In the genomic region with DNA sequence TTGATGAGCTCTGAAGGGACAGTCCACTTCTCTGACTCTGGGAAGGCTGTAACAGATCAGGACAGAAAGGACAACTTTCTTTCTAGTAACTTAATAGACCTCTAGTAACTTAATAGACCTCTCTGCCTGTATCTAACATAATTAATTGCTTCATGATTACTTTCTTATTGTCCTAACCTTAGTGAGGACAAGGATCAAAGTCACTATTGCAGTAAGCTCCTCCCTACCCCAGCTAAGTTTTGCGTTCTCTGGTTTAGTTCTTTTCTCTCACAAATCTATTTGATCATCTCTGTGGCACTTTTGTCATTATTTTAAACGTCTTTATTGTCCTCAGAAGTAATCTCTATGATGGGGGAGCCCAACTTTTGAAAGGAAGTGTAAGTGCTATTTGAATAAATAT, we compare ENCODE assay signal across 10 cellular contexts.
"Had no signal": no experiment of that assay in that cellular context is flagged by ENCODE, and none has a peak within 500 bp of the region (broad histone marks: within the 10 kb centered on the region; RNA-seq: fewer than 3 reads in every experiment).

No MANE protein-coding gene starts in this region.

- ATAC-seq: HCT116, K562 had no signal

- H3K4me3 Mint-ChIP-seq: HFFc6 had no signal

- H3K4me3 ChIP-seq: GM23248, HAP-1, K562 had no signal

- H3K9me3 ChIP-seq: HAP-1 had no signal

- H3K9me3 Mint-ChIP-seq: HFFc6 had no signal

- FAIRE-seq: K562 had no signal

- H3K36me3 ChIP-seq: HAP-1 had no signal

- H3K27ac ChIP-seq: GM23248, HL-60 had no signal

- DNase-seq: GM23248, GOT3, H7, HFFc6, IMR-90, KG1 had no signal

- H3K27ac Mint-ChIP-seq: HFFc6 had no signal
